ENCODE assay signal across 18 cellular contexts in the genomic region with DNA sequence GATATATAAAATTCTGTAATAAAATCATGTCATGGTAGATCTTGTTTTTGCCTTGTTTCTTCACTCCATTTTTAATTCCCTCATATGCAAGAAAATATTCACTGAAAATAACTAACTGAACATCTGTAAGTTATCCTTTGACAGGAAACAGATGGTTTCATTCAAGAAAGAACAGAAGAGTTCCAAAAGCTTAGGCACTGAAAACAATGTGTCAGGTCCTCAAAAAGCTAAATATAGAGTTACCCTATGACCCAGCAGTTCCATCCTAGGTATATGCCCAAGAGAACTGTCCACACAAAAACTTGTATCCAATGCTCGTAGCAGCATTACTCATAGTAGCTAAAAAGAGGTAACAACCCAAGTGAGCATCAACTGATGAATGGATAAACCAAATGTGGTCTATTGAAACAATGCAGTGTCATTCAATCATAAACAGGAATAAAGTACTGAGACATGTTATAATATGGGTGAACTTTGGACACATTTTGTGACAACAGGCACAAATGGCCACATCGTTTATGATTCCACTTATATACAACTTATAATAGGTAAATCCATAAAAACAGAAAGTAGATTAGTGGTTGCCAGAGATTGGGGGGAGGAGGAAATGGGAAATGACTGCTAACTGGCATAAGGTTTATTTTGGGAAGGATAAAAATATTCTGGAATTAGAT.
"Had no signal": no experiment of that assay in that cellular context is flagged by ENCODE, and none has a peak within 500 bp of the region (broad histone marks: within the 10 kb centered on the region; RNA-seq: fewer than 3 reads in every experiment).

No MANE protein-coding gene starts in this region.

- H3K27ac ChIP-seq: cardiac muscle cell, epithelial cell of prostate, stomach, thoracic aorta had no signal

- DNase-seq: activated CD4-positive, alpha-beta T cell treated with anti-CD3 and anti-CD28 coated beads for 1 hour; activated CD8-positive, alpha-beta memory T cell treated with anti-CD3 and anti-CD28 coated beads, Interleukin-2, amount 50 U/mL, for 4 hours; activated CD8-positive, alpha-beta T cell treated with anti-CD3 and anti-CD28 coated beads for 36 hours; activated naive CD4-positive, alpha-beta T cell; activated naive CD8-positive, alpha-beta T cell treated with anti-CD3 and anti-CD28 coated beads, Interleukin-2, amount 50 U/mL, for 24 hours; effector CD8-positive, alpha-beta T cell; foreskin melanocyte; head of caudate nucleus; mesenchymal stem cell; nephron progenitor cell; stimulated activated CD4-positive, alpha-beta T cell treated with anti-CD3 and anti-CD28 coated beads, Interleukin-15, amount 100 ng/mL, for 24 hours; stomach; SW 1271 had no signal

- H3K4me3 ChIP-seq: cardiac muscle cell, coronary artery, stomach, thoracic aorta had no signal

- ATAC-seq: activated CD8-positive, alpha-beta T cell treated with anti-CD3 and anti-CD28 coated beads for 36 hours; activated naive CD8-positive, alpha-beta T cell treated with anti-CD3 and anti-CD28 coated beads, Interleukin-2, amount 50 U/mL, for 24 hours; left lobe of liver had no signal

- H3K27me3 ChIP-seq: cardiac muscle cell, stomach had no signal

- H3K9me3 ChIP-seq: stomach, thoracic aorta had no signal

- H3K36me3 ChIP-seq: cardiac muscle cell, stomach, thoracic aorta had no signal
